Comparison of ENCODE assay signal across 22 cellular contexts in the genomic region with DNA sequence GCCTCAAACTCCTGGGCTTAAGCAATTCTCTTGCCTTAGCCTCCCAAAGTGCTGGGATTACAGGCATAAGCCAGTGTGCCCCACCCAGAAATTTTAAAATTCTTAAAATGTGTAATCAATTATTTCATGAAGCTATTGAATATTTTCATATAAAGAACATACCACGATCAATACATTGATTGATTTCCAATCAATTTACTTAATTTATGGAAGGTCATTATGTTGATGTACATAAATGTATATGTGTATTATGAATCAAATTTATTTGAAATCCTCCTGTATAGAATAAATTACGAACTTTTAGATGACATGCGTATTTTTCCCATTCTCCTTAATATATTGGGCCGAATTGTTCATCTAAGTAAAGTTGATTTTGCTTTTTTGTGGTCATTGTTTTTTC. TPM values are rescaled to one million over a fixed set of nuclear protein-coding genes. Genes with fewer than 3 reads are reported as not detected.
DNase-seq lines count a peak whose midpoint lies in the region; ATAC-seq, FAIRE-seq and TF ChIP-seq lines count a peak whose summit lies in the region.
"Had no signal": no experiment of that assay in that cellular context is flagged by ENCODE, and none has a peak within 500 bp of the region (broad histone marks: within the 10 kb centered on the region; RNA-seq: fewer than 3 reads in every experiment).

No MANE protein-coding gene starts in this region.

- H3K36me3 ChIP-seq in stomach = no peaks in the 10 kb centered on the region
- H3K36me3 ChIP-seq: BLaER1 treated with 17β-estradiol and CSF1 and Interleukin-3, amounts not matched to agents 10 nM and 100 nM had no signal

- TF ChIP-seq CTCF in nephron (IDR thresholded peaks at IDR 0.05; ENCODE audit: unreplicated experiment in 3 of 3) (no peak), stomach (IDR thresholded peaks at IDR 0.05) (no peak)

- no peak overlapping the region for H3K4me3 ChIP-seq in stomach
- H3K4me3 ChIP-seq: A549; BLaER1 treated with 17β-estradiol and CSF1 and Interleukin-3, amounts not matched to agents 10 nM and 100 nM; GM12878 had no signal

- FAIRE-seq in G401.6 (lab: Jason Lieb, UNC) = peak; percentile 73
- peak; percentile 5 for FAIRE-seq in TTC549 (lab: Jason Lieb, UNC)
- FAIRE-seq: A549, D721Med, GM12878, GM12892, GM18507 had no signal

- H3K27me3 Mint-ChIP-seq in nephron (ENCODE audit: low read depth) = no peaks in the 10 kb centered on the region

- H3K4me1 Mint-ChIP-seq in nephron = peaks cover 55% of the 10 kb centered on the region

- TF ChIP-seq POLR2A in stomach (IDR thresholded peaks at IDR 0.05) = no peak

- H3K27ac ChIP-seq in stomach = no peak overlapping the region
- H3K27ac ChIP-seq: 22Rv1; BLaER1 treated with 17β-estradiol and CSF1 and Interleukin-3, amounts not matched to agents 10 nM and 100 nM; C4-2B had no signal

- no peak for ATAC-seq in HG03095 (IDR thresholded peaks at IDR 0.05; ENCODE audit: unreplicated experiment)
- ATAC-seq: A549; CD8-positive, alpha-beta T cell; GM12878 had no signal

- intact Hi-C loops in stomach (cut with DNase I; ENCODE audit: low total_unique reads) = loop anchor here (10.0 kb wide), 1 partner anchor 245 kb away; no protein-coding TSS in a partner anchor

- H3K27me3 ChIP-seq in stomach = peaks cover 0 to 15% (median 15%) of the 10 kb centered on the region in 3 donors

- WGBS in stomach, 5 donors = 93 to 97% (median 97%) methylated on average over 4 of the region's 4 CpGs

- H3K9me3 Mint-ChIP-seq in nephron = no peaks in the 10 kb centered on the region
- H3K9me3 Mint-ChIP-seq: CD4-positive, alpha-beta T cell; CD8-positive, alpha-beta T cell had no signal

- DNase-seq in NCI-H2081 treated with DMSO at 0.1 percent for 48 hours (lab: John Stamatoyannopoulos, UW) (no peak), stomach (no peak)
- DNase-seq: AML-193; Caco-2; Calu3; CD4-positive, alpha-beta T cell; CD8-positive, alpha-beta T cell; DMS79 treated with DMSO at 0.1 percent for 48 hours; GDM1 had no signal

- no peak for TF ChIP-seq EP300 in stomach (IDR thresholded peaks at IDR 0.05)

- H3K9me3 ChIP-seq in stomach = no peaks in the 10 kb centered on the region
- H3K9me3 ChIP-seq: A549, Caco-2 had no signal

- H3K4me1 ChIP-seq in stomach = peaks cover 10 to 14% (median 11%) of the 10 kb centered on the region in 4 donors

- peak overlapping the region; percentile 53 to 95 (median 80) for H3K27ac Mint-ChIP-seq in nephron
- H3K27ac Mint-ChIP-seq: B cell; CD4-positive, alpha-beta T cell; CD8-positive, alpha-beta T cell had no signal

- peaks cover 4% of the 10 kb centered on the region for H3K36me3 Mint-ChIP-seq in nephron (ENCODE audit: low read depth)
- H3K36me3 Mint-ChIP-seq: CD8-positive, alpha-beta T cell had no signal

- H3K4me3 Mint-ChIP-seq in nephron = peak overlapping the region in 2 of 3 experiments; percentile 22 to 62
- H3K4me3 Mint-ChIP-seq: B cell; CD4-positive, alpha-beta T cell; CD8-positive, alpha-beta T cell had no signal

RNA-seq across cellular contexts. Expression of a gene that starts 35.5 kb away (rescaled TPM):
- total RNA-seq in stomach = 1 to 10 TPM in 2 of 5 donors, under 1 TPM in 2, not detected in 1; under 0.01 to 2.7 (median 0.95) TPM
- under 1 TPM; 0.06 to 0.45 (median 0.15) TPM for polyA plus RNA-seq in stomach
- total RNA-seq: CD8-positive, alpha-beta T cell had no signal

RNA-seq across cellular contexts. Expression of a gene that starts 44.0 kb away (rescaled TPM):
- 10 to 100 TPM; 22.2 to 76.9 (median 34.4) TPM for total RNA-seq in stomach
- polyA plus RNA-seq in stomach = 10 to 100 TPM; 12.8 to 22.1 (median 13.7) TPM
